16 cellular contexts compared by ENCODE assay signal in genomic region chr17:37212184-37212583, GRCh38.
DNase-seq lines count a peak whose midpoint lies in the region; ATAC-seq and TF ChIP-seq lines count a peak whose summit lies in the region.
"Had no signal": no experiment of that assay in that cellular context is flagged by ENCODE, and none has a peak within 500 bp of the region (broad histone marks: within the 10 kb centered on the region; RNA-seq: fewer than 3 reads in every experiment).

No MANE protein-coding gene starts in this region.

- intact Hi-C loops in OCI-LY7 (cut with micrococcal nuclease; ENCODE audit: unreplicated experiment) = no loop called here

- H3K4me1 ChIP-seq in OCI-LY7 (ENCODE audit: insufficient read depth, low read length, poor library complexity, severe bottlenecking) = no peaks in the 10 kb centered on the region
- peaks cover 25% of the 10 kb centered on the region for H3K4me1 ChIP-seq in neural progenitor cell

- CTCF ChIA-PET in OCI-LY7 (lab: Charles Lee; ENCODE audit: unreplicated experiment) = no interaction called here

- no peak overlapping the region for H3K4me2 ChIP-seq in OCI-LY7 (ENCODE audit: low read length)
- no peak overlapping the region for H3K4me2 ChIP-seq in neural progenitor cell

- no peak for TF ChIP-seq POLR2A in erythroblast (IDR thresholded peaks at IDR 0.05; ENCODE audit: low read length)

- H2AFZ ChIP-seq in OCI-LY7 (ENCODE audit: low read length) = no peak overlapping the region
- no peak overlapping the region for H2AFZ ChIP-seq in neural progenitor cell (replicated peaks)

- no TSS peak for BruUV-seq in OCI-LY7 (replicated peaks; lab: Mats Ljungman, UMichigan)

- H3F3A ChIP-seq in neural progenitor cell (ENCODE audit: low read depth) = peaks cover 19% of the 10 kb centered on the region

- DNase-seq in ELR (ENCODE audit: low read depth) = peak; percentile 40
- no peak for DNase-seq in OCI-LY7 (ENCODE audit: low spot score)
- no peak for DNase-seq in epithelial cell of esophagus (ENCODE audit: low read depth)
- DNase-seq in neural progenitor cell (ENCODE audit: low spot score) = peak; percentile 23
- DNase-seq in erythroblast (lab: John Stamatoyannopoulos, UW) = no peak
- DNase-seq in NCI-H510A treated with DMSO at 0.1 percent for 48 hours (lab: John Stamatoyannopoulos, UW) = no peak
- no peak for DNase-seq in ecto neural progenitor cell (ENCODE audit: low spot score)
- DNase-seq: activated T-cell treated with anti-CD3 and anti-CD28 coated beads, Interleukin-2, amount 50 U/mL, for 24 hours; CD8-positive, alpha-beta T cell; Karpas-422; NK-92 treated with Interleukin-12 subunit alpha and Interleukin-12 subunit beta, amount 100 ng/mL, for 24 hours; retina; stimulated activated CD4-positive, alpha-beta T cell treated with anti-CD3 and anti-CD28 coated beads, Interleukin-4, amount 100 ng/mL, for 24 hours; stimulated activated naive CD4-positive, alpha-beta T cell had no signal

- H3K4me1 Mint-ChIP-seq in neural progenitor cell = peaks cover 27% of the 10 kb centered on the region

- no peak overlapping the region for H3K9ac ChIP-seq in neural progenitor cell

- H3K9me3 ChIP-seq in OCI-LY7 (ENCODE audit: low read length) = no peaks in the 10 kb centered on the region
- no peaks in the 10 kb centered on the region for H3K9me3 ChIP-seq in neural progenitor cell (ENCODE audit: low read depth)

- H3K27me3 Mint-ChIP-seq in neural progenitor cell (ENCODE audit: insufficient read depth, low read depth) = no peaks in the 10 kb centered on the region
- H3K27me3 Mint-ChIP-seq: activated T-cell treated with anti-CD3 and anti-CD28 coated beads, Interleukin-2, amount 50 U/mL, for 24 hours; dendritic cell treated with granulocyte-macrophage colony-stimulating factor and Interleukin-4, amounts not matched to agents 40 ng/mL and 50 ng/mL, for 4 days had no signal

- no peak overlapping the region for H3K4me3 ChIP-seq in OCI-LY7 (ENCODE audit: low read depth, low read length, poor library complexity, severe bottlenecking)
- H3K4me3 ChIP-seq in epithelial cell of esophagus (ENCODE audit: low read length) = no peak overlapping the region
- H3K4me3 ChIP-seq in neural progenitor cell = no peak overlapping the region

- H3K9me3 Mint-ChIP-seq in neural progenitor cell = no peaks in the 10 kb centered on the region
- H3K9me3 Mint-ChIP-seq: activated T-cell treated with anti-CD3 and anti-CD28 coated beads, Interleukin-2, amount 50 U/mL, for 24 hours; CD8-positive, alpha-beta T cell; dendritic cell treated with granulocyte-macrophage colony-stimulating factor and Interleukin-4, amounts not matched to agents 40 ng/mL and 50 ng/mL, for 4 days had no signal

- no peaks in the 10 kb centered on the region for H3K27me3 ChIP-seq in neural progenitor cell

- H3K27ac ChIP-seq in OCI-LY7 (ENCODE audit: low read depth, low read length, poor library complexity, severe bottlenecking) (no peak overlapping the region), neural progenitor cell (peak overlapping the region; percentile 30)

- no peaks in the 10 kb centered on the region for H3K9me2 ChIP-seq in OCI-LY7 (ENCODE audit: insufficient read depth, low read length)

- no peak for ATAC-seq in HG02981 (IDR thresholded peaks at IDR 0.05; ENCODE audit: unreplicated experiment)
- ATAC-seq: CD8-positive, alpha-beta T cell had no signal

- TF ChIP-seq CTCF in OCI-LY7 (conservative IDR thresholded peaks at IDR 0.05; ENCODE audit: low read length) (peak; percentile 57), epithelial cell of esophagus (IDR thresholded peaks at IDR 0.05; ENCODE audit: insufficient read depth, low read depth, low read length, missing control alignments) (peak; percentile 4), neural progenitor cell (IDR thresholded peaks at IDR 0.05) (no peak)

- POLR2A ChIA-PET in OCI-LY7 (lab: Charles Lee) = interaction anchor here (0.7 kb wide), 1 partner anchor 1315 kb away, joined by 4 read pairs; no protein-coding TSS in a partner anchor

- H3K79me2 ChIP-seq in OCI-LY7 (ENCODE audit: insufficient read depth, low read depth, low read length) (no peaks in the 10 kb centered on the region), neural progenitor cell (ENCODE audit: low read depth) (no peaks in the 10 kb centered on the region)

- H3K4me3 Mint-ChIP-seq in neural progenitor cell = no peak overlapping the region
- H3K4me3 Mint-ChIP-seq: activated T-cell treated with anti-CD3 and anti-CD28 coated beads, Interleukin-2, amount 50 U/mL, for 24 hours; CD8-positive, alpha-beta T cell; dendritic cell treated with granulocyte-macrophage colony-stimulating factor and Interleukin-4, amounts not matched to agents 40 ng/mL and 50 ng/mL, for 4 days had no signal

- H3K36me3 ChIP-seq in OCI-LY7 (ENCODE audit: insufficient read depth, low read length) (peaks cover 51% of the 10 kb centered on the region), neural progenitor cell (peaks cover 2% of the 10 kb centered on the region)

- peaks cover 4% of the 10 kb centered on the region for H3K36me3 Mint-ChIP-seq in neural progenitor cell

- no peak overlapping the region for H3K27ac Mint-ChIP-seq in neural progenitor cell
- H3K27ac Mint-ChIP-seq: activated T-cell treated with anti-CD3 and anti-CD28 coated beads, Interleukin-2, amount 50 U/mL, for 24 hours; CD8-positive, alpha-beta T cell; dendritic cell treated with granulocyte-macrophage colony-stimulating factor and Interleukin-4, amounts not matched to agents 40 ng/mL and 50 ng/mL, for 4 days had no signal

- no peaks in the 10 kb centered on the region for H4K20me1 ChIP-seq in OCI-LY7 (ENCODE audit: insufficient read depth, low read length)
- peaks cover 6% of the 10 kb centered on the region for H4K20me1 ChIP-seq in neural progenitor cell (ENCODE audit: low read depth)

Comparison
In these comparisons a context has a peak if more than half of its experiments do, and no peak if none do; other contexts are left out.
1. DNase-seq: peak in ELR (single experiment) and neural progenitor cell (single experiment); none in OCI-LY7 (single experiment), epithelial cell of esophagus (single experiment), erythroblast (0 of 2), NCI-H510A treated with DMSO at 0.1 percent for 48 hours (single experiment) and ecto neural progenitor cell (single experiment).